Comparison of ENCODE assay signal across 1 cellular context in genomic region chr11:95767498-95767897, GRCh38.
TF ChIP-seq lines count a peak whose summit lies in the region.

No MANE protein-coding gene starts in this region.

TF ChIP-seq in K562, 482 proteins besides CTCF, POLR2A, EP300 and RAD21:
- TF ChIP-seq CEBPG (CRISPR knock-in tag; IDR thresholded peaks at IDR 0.05) (no peak), CEBPG (tag; conservative IDR thresholded peaks at IDR 0.05 in 1 of 2, IDR thresholded peaks at IDR 0.05 in 1 of 2) (peak; percentile 32 to 79; a peak in 3 of 4 replicates), POLR2G (IDR thresholded peaks at IDR 0.05; ENCODE audit: low read depth, low read length) (no peak), ZBTB40 (IDR thresholded peaks at IDR 0.05) (peak; percentile 52), ZBTB40 (CRISPR knock-in tag; IDR thresholded peaks at IDR 0.05) (no peak), CEBPB (tag; IDR thresholded peaks at IDR 0.05) (peak; percentile 89)
TF ChIP-seq in K562: peak in this region for 3.
